Comparison of ENCODE assay signal across 1 cellular context in genomic region chr2:182324665-182325064, GRCh38.
TF ChIP-seq lines count a peak whose summit lies in the region.

No MANE protein-coding gene starts in this region.

TF ChIP-seq in Ishikawa, 13 proteins besides CTCF, POLR2A, EP300 and RAD21 (continued from another document):
- TF ChIP-seq REST (IDR thresholded peaks at IDR 0.05; ENCODE audit: low read depth) (no peak), TEAD4 (IDR thresholded peaks at IDR 0.05) (no peak)
